Comparison of ENCODE assay signal across 1 cellular context in genomic region chr13:20566917-20567755, GRCh38.
TF ChIP-seq lines count a peak whose summit lies in the region.

Gene IFT88 (plus strand): TSS chr13:20567157. CDS start chr13:20574386, 7,229 bp downstream.

TF ChIP-seq in HepG2, 621 proteins besides CTCF, POLR2A, EP300 and RAD21 (continued from another document):
- TF ChIP-seq, protein P1, sequence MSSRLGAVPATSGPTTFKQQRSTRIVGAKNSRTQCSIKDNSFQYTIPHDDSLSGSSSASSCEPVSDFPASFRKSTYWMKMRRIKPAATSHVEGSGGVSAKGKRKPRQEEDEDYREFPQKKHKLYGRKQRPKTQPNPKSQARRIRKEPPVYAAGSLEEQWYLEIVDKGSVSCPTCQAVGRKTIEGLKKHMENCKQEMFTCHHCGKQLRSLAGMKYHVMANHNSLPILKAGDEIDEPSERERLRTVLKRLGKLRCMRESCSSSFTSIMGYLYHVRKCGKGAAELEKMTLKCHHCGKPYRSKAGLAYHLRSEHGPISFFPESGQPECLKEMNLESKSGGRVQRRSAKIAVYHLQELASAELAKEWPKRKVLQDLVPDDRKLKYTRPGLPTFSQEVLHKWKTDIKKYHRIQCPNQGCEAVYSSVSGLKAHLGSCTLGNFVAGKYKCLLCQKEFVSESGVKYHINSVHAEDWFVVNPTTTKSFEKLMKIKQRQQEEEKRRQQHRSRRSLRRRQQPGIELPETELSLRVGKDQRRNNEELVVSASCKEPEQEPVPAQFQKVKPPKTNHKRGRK (CRISPR knock-in tag; IDR thresholded peaks at IDR 0.05) = 0 out of 2 replicates have a peak, but pooled peaks have one; percentile 33
- TF ChIP-seq ARHGAP35 (CRISPR knock-in tag; IDR thresholded peaks at IDR 0.05; ENCODE audit: borderline replicate concordance) (0 out of 2 replicates have a peak, but pooled peaks have one; percentile 72), HOXD1 (CRISPR knock-in tag; IDR thresholded peaks at IDR 0.05) (peak; percentile 78), ZNF10 (CRISPR knock-in tag; IDR thresholded peaks at IDR 0.05; ENCODE audit: borderline replicate concordance, low read depth) (no peak), GATAD1 (CRISPR knock-in tag; IDR thresholded peaks at IDR 0.05) (peak; percentile 79), SOX13 (IDR thresholded peaks at IDR 0.05) (no peak; the same call in 1 of the 2 replicates), SOX13 (CRISPR knock-in tag; conservative IDR thresholded peaks at IDR 0.05 in 1 of 2, IDR thresholded peaks at IDR 0.05 in 1 of 2) (0 out of 4 replicates have a peak, but pooled peaks of 1 of the 2 experiments have one; percentile 23), MED1 (CRISPR knock-in tag; IDR thresholded peaks at IDR 0.05) (peak; percentile 48; the same call in 1 of the 2 replicates), IKZF4 (CRISPR knock-in tag; IDR thresholded peaks at IDR 0.05; ENCODE audit: borderline replicate concordance, low read depth, not compliant biosample characterization) (peak; percentile 43), NPAS2 (CRISPR knock-in tag; IDR thresholded peaks at IDR 0.05; ENCODE audit: borderline replicate concordance) (no peak), ZNF446 (CRISPR knock-in tag; IDR thresholded peaks at IDR 0.05) (0 out of 2 replicates have a peak, but pooled peaks have one; percentile 53), DMAP1 (CRISPR knock-in tag; IDR thresholded peaks at IDR 0.05) (peak; percentile 83), HES4 (CRISPR knock-in tag; IDR thresholded peaks at IDR 0.05; ENCODE audit: borderline replicate concordance) (peak; percentile 83), ZNF292 (CRISPR knock-in tag; IDR thresholded peaks at IDR 0.05; ENCODE audit: borderline replicate concordance, low read depth) (peak; percentile 17; the same call in 1 of the 2 replicates), LCORL (IDR thresholded peaks at IDR 0.05) (no peak), LCORL (CRISPR knock-in tag; IDR thresholded peaks at IDR 0.05) (no peak), MTF1 (CRISPR knock-in tag; IDR thresholded peaks at IDR 0.05) (no peak), SIN3A (IDR thresholded peaks at IDR 0.05; ENCODE audit: borderline replicate concordance, low read depth, low read length) (peak; percentile 87; the same call in 1 of the 2 replicates), CREBL2 (CRISPR knock-in tag; IDR thresholded peaks at IDR 0.05; ENCODE audit: borderline replicate concordance) (no peak), SOX5 (CRISPR knock-in tag; IDR thresholded peaks at IDR 0.05; ENCODE audit: borderline replicate concordance) (no peak), TBL1XR1 (IDR thresholded peaks at IDR 0.05; ENCODE audit: borderline replicate concordance, low read length, partially characterized antibody) (no peak), ZNF629 (CRISPR knock-in tag; conservative IDR thresholded peaks at IDR 0.05) (no peak; the same call in 1 of the 2 replicates)
- TF ChIP-seq, protein P2, sequence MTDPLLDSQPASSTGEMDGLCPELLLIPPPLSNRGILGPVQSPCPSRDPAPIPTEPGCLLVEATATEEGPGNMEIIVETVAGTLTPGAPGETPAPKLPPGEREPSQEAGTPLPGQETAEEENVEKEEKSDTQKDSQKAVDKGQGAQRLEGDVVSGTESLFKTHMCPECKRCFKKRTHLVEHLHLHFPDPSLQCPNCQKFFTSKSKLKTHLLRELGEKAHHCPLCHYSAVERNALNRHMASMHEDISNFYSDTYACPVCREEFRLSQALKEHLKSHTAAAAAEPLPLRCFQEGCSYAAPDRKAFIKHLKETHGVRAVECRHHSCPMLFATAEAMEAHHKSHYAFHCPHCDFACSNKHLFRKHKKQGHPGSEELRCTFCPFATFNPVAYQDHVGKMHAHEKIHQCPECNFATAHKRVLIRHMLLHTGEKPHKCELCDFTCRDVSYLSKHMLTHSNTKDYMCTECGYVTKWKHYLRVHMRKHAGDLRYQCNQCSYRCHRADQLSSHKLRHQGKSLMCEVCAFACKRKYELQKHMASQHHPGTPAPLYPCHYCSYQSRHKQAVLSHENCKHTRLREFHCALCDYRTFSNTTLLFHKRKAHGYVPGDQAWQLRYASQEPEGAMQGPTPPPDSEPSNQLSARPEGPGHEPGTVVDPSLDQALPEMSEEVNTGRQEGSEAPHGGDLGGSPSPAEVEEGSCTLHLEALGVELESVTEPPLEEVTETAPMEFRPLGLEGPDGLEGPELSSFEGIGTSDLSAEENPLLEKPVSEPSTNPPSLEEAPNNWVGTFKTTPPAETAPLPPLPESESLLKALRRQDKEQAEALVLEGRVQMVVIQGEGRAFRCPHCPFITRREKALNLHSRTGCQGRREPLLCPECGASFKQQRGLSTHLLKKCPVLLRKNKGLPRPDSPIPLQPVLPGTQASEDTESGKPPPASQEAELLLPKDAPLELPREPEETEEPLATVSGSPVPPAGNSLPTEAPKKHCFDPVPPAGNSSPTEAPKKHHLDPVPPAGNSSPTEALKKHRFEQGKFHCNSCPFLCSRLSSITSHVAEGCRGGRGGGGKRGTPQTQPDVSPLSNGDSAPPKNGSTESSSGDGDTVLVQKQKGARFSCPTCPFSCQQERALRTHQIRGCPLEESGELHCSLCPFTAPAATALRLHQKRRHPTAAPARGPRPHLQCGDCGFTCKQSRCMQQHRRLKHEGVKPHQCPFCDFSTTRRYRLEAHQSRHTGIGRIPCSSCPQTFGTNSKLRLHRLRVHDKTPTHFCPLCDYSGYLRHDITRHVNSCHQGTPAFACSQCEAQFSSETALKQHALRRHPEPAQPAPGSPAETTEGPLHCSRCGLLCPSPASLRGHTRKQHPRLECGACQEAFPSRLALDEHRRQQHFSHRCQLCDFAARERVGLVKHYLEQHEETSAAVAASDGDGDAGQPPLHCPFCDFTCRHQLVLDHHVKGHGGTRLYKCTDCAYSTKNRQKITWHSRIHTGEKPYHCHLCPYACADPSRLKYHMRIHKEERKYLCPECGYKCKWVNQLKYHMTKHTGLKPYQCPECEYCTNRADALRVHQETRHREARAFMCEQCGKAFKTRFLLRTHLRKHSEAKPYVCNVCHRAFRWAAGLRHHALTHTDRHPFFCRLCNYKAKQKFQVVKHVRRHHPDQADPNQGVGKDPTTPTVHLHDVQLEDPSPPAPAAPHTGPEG (CRISPR knock-in tag; IDR thresholded peaks at IDR 0.05) = peak; percentile 74
- TF ChIP-seq, protein P3, sequence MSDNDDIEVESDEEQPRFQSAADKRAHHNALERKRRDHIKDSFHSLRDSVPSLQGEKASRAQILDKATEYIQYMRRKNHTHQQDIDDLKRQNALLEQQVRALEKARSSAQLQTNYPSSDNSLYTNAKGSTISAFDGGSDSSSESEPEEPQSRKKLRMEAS (IDR thresholded peaks at IDR 0.05) = peak; percentile 82
- TF ChIP-seq, protein P4, sequence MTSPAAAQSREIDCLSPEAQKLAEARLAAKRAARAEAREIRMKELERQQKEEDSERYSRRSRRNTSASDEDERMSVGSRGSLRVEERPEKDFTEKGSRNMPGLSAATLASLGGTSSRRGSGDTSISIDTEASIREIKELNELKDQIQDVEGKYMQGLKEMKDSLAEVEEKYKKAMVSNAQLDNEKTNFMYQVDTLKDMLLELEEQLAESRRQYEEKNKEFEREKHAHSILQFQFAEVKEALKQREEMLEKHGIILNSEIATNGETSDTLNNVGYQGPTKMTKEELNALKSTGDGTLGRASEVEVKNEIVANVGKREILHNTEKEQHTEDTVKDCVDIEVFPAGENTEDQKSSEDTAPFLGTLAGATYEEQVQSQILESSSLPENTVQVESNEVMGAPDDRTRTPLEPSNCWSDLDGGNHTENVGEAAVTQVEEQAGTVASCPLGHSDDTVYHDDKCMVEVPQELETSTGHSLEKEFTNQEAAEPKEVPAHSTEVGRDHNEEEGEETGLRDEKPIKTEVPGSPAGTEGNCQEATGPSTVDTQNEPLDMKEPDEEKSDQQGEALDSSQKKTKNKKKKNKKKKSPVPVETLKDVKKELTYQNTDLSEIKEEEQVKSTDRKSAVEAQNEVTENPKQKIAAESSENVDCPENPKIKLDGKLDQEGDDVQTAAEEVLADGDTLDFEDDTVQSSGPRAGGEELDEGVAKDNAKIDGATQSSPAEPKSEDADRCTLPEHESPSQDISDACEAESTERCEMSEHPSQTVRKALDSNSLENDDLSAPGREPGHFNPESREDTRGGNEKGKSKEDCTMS (CRISPR knock-in tag; conservative IDR thresholded peaks at IDR 0.05) = no peak
